Comparison of ENCODE assay signal across 17 cellular contexts in the genomic region with DNA sequence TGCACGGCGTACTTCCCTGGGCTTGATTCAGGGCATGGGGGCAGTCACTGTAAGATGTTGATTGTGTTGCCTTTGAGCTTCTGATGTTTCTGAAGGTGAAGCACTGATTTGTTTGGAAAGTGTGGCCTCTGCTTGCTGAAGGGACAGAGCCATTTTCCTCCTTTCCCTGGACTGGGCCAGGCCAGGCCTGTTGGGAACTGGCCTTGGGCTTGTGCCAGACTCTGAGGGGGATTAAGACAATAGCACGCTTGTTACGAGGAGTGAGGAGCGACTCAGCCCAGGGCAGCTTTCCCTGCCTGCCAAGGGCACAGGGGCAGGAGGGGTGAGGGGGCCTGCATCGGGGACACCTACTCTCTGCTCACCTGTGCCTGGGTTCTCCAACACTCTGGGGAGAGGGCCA. TPM values are rescaled to one million over a fixed set of nuclear protein-coding genes. Genes with fewer than 3 reads are reported as not detected.
DNase-seq lines count a peak whose midpoint lies in the region; ATAC-seq, FAIRE-seq and TF ChIP-seq lines count a peak whose summit lies in the region.
"Had no signal": no experiment of that assay in that cellular context is flagged by ENCODE, and none has a peak within 500 bp of the region (broad histone marks: within the 10 kb centered on the region; RNA-seq: fewer than 3 reads in every experiment).

No MANE protein-coding gene starts in this region.

- no peaks in the 10 kb centered on the region for H3K4me1 ChIP-seq in BE2C
- H3K4me1 ChIP-seq: upper lobe of right lung had no signal

- H3K9me3 Mint-ChIP-seq in brain: peaks cover 0 to 5% (median 0%) of the 10 kb centered on the region in 5 experiments
- H3K9me3 Mint-ChIP-seq: natural killer cell treated with Interleukin-12 subunit alpha and Interleukin-12 subunit beta and Interleukin-15 and Interleukin-18, amount 100 ng/mL, for 72 hours had no signal

- H3K4me3 Mint-ChIP-seq in brain: peak overlapping the region in 1 of 5 experiments; percentile 46
- H3K4me3 Mint-ChIP-seq: IgD-negative memory B cell; natural killer cell treated with Interleukin-12 subunit alpha and Interleukin-12 subunit beta and Interleukin-15 and Interleukin-18, amount 100 ng/mL, for 72 hours had no signal

- peaks cover 3% of the 10 kb centered on the region for H3K27me3 Mint-ChIP-seq in brain

- DNase-seq in BE2C (peak; percentile 63), HT1080 (ENCODE audit: low read depth) (peak; percentile 13), midbrain (lab: John Stamatoyannopoulos, UW) (peak; percentile 93), NCI-H748 treated with DMSO at 0.1 percent for 48 hours (lab: John Stamatoyannopoulos, UW) (no peak), D721Med (ENCODE audit: insufficient read length, low spot score) (no peak), kidney tubule cell (ENCODE audit: low spot score) (no peak)
- DNase-seq: activated effector memory CD4-positive, alpha-beta T cell treated with anti-CD3 and anti-CD28 coated beads, Interleukin-2, amount 50 U/mL, for 16 hours; NCI-H345; OCI-M1; stimulated activated CD4-positive, alpha-beta T cell treated with anti-CD3 and anti-CD28 coated beads, Interleukin-4, amount 100 ng/mL, for 1 hour; upper lobe of right lung had no signal

- H3K9me3 ChIP-seq in BE2C: no peaks in the 10 kb centered on the region
- H3K9me3 ChIP-seq: upper lobe of right lung had no signal

- no peak for FAIRE-seq in D721Med (lab: Jason Lieb, UNC)

- H3K27me3 ChIP-seq in BE2C: no peaks in the 10 kb centered on the region
- H3K27me3 ChIP-seq: upper lobe of right lung had no signal

- no peak overlapping the region for H3K4me3 ChIP-seq in BE2C (ENCODE audit: low read depth, low read length)
- H3K4me3 ChIP-seq: lung, upper lobe of right lung had no signal

- H3K27ac Mint-ChIP-seq in brain: peak overlapping the region in 4 of 5 experiments; percentile 58 to 95 (median 82)
- H3K27ac Mint-ChIP-seq: IgD-negative memory B cell; natural killer cell treated with Interleukin-12 subunit alpha and Interleukin-12 subunit beta and Interleukin-15 and Interleukin-18, amount 100 ng/mL, for 72 hours had no signal

- H3K36me3 Mint-ChIP-seq in brain: no peaks in the 10 kb centered on the region
- H3K36me3 Mint-ChIP-seq: natural killer cell treated with Interleukin-12 subunit alpha and Interleukin-12 subunit beta and Interleukin-15 and Interleukin-18, amount 100 ng/mL, for 72 hours had no signal

- peaks cover 44% of the 10 kb centered on the region for H3K4me1 Mint-ChIP-seq in brain
- H3K4me1 Mint-ChIP-seq: IgD-negative memory B cell had no signal

- TF ChIP-seq CTCF in BE2C (IDR thresholded peaks at IDR 0.05; ENCODE audit: low read depth, low read length) (no peak), brain (conservative IDR thresholded peaks at IDR 0.05) (no peak), D721Med (IDR thresholded peaks at IDR 0.05; ENCODE audit: insufficient read depth, missing control alignments) (no peak)

- ATAC-seq in HG03025 (IDR thresholded peaks at IDR 0.05; ENCODE audit: low FRiP score, unreplicated experiment): no peak
- ATAC-seq: natural killer cell treated with Interleukin-12 subunit alpha and Interleukin-12 subunit beta and Interleukin-15 and Interleukin-18, amount 100 ng/mL, for 72 hours; upper lobe of right lung had no signal

- H3K36me3 ChIP-seq in BE2C: no peaks in the 10 kb centered on the region
- H3K36me3 ChIP-seq: upper lobe of right lung had no signal

RNA-seq across cellular contexts. Expression of gene LINGO1, which starts 42.9 kb away (rescaled TPM):
- polyA plus RNA-seq in BE2C (2012; ENCODE audit: insufficient read depth, insufficient read length, low read depth): 44.0 TPM
- 0.10 and 0.56 TPM in 2 replicates for total RNA-seq in HT1080 (2014; rRNA removed; shearing (Covaris generic))
- polyA plus RNA-seq in HT1080 (2015; cell fraction: cytosol; rRNA removed): 3.1 and 4.1 TPM in 2 replicates
- polyA plus RNA-seq in HT1080 (2015; cell fraction: nucleus; rRNA removed): 0.85 and 0.90 TPM in 2 replicates
- polyA plus RNA-seq in brain (ENCODE audit: insufficient read depth, low read depth, low replicate concordance): 40.6 TPM
- total RNA-seq: activated CD8-positive, alpha-beta memory T cell treated with anti-CD3 and anti-CD28 coated beads for 36 hours; natural killer cell treated with Interleukin-12 subunit alpha and Interleukin-12 subunit beta and Interleukin-15 and Interleukin-18, amount 100 ng/mL, for 72 hours had no signal
- polyA plus RNA-seq: IgD-negative memory B cell had no signal

Comparison
In these comparisons a context has a peak if more than half of its experiments do, and no peak if none do; other contexts are left out.
1. DNase-seq: peak in BE2C (single experiment), HT1080 (single experiment) and midbrain (single experiment); none in NCI-H748 treated with DMSO at 0.1 percent for 48 hours (single experiment), D721Med (single experiment) and kidney tubule cell (single experiment).